ENCODE assay signal across 11 cellular contexts in genomic region chr5:143065185-143065584, GRCh38.
DNase-seq lines count a peak whose midpoint lies in the region; ATAC-seq and TF ChIP-seq lines count a peak whose summit lies in the region.
"Had no signal": no experiment of that assay in that cellular context is flagged by ENCODE, and none has a peak within 500 bp of the region (broad histone marks: within the 10 kb centered on the region; RNA-seq: fewer than 3 reads in every experiment).

No MANE protein-coding gene starts in this region.

- H3K9me3 ChIP-seq in ascending aorta: no peaks in the 10 kb centered on the region

- H3K4me3 Mint-ChIP-seq in activated CD4-positive, alpha-beta memory T cell treated with anti-CD3 and anti-CD28 coated beads for 36 hours: no peak overlapping the region
- H3K4me3 Mint-ChIP-seq in activated CD4-positive, alpha-beta memory T cell treated with anti-CD3 and anti-CD28 coated beads, Interleukin-2, amount 10 ng/mL, durations not matched to agents 7 days and 5 days: no peak overlapping the region
- H3K4me3 Mint-ChIP-seq in immature natural killer cell: no peak overlapping the region

- no peaks in the 10 kb centered on the region for H3K27me3 Mint-ChIP-seq in activated CD4-positive, alpha-beta memory T cell treated with anti-CD3 and anti-CD28 coated beads for 36 hours
- no peaks in the 10 kb centered on the region for H3K27me3 Mint-ChIP-seq in activated CD4-positive, alpha-beta memory T cell treated with anti-CD3 and anti-CD28 coated beads, Interleukin-2, amount 10 ng/mL, durations not matched to agents 7 days and 5 days
- H3K27me3 Mint-ChIP-seq in immature natural killer cell (ENCODE audit: low read depth in 3 of 3): peaks cover 0 to 6% (median 3%) of the 10 kb centered on the region in 3 donors

- POLR2A ChIA-PET in activated CD4-positive, alpha-beta memory T cell treated with anti-CD3 and anti-CD28 coated beads for 36 hours (lab: Charles Lee): no interaction called here
- POLR2A ChIA-PET in activated CD4-positive, alpha-beta memory T cell treated with anti-CD3 and anti-CD28 coated beads, Interleukin-2, amount 10 ng/mL, durations not matched to agents 7 days and 5 days (lab: Charles Lee): interaction anchor here (0.9 kb wide), 1 partner anchor 26 kb away, joined by 3 read pairs; no protein-coding TSS in a partner anchor

- intact Hi-C loops in activated CD4-positive, alpha-beta memory T cell treated with anti-CD3 and anti-CD28 coated beads for 36 hours (cut with micrococcal nuclease): loop anchor here (5.0 kb wide), 1 partner anchor 33 kb away; no protein-coding TSS in a partner anchor
- intact Hi-C loops in ascending aorta (cut with DNase I): no loop called here

- H3K27me3 ChIP-seq in ascending aorta: no peaks in the 10 kb centered on the region

- no peak overlapping the region for H3K27ac Mint-ChIP-seq in activated CD4-positive, alpha-beta memory T cell treated with anti-CD3 and anti-CD28 coated beads for 36 hours
- H3K27ac Mint-ChIP-seq in activated CD4-positive, alpha-beta memory T cell treated with anti-CD3 and anti-CD28 coated beads, Interleukin-2, amount 10 ng/mL, durations not matched to agents 7 days and 5 days: no peak overlapping the region
- peak overlapping the region in 4 of 6 donors; percentile 4 to 51 (median 23) for H3K27ac Mint-ChIP-seq in immature natural killer cell

- no peak for ATAC-seq in GM19463 (IDR thresholded peaks at IDR 0.05; ENCODE audit: unreplicated experiment)
- ATAC-seq: HepG2 had no signal

- H3K4me1 Mint-ChIP-seq in activated CD4-positive, alpha-beta memory T cell treated with anti-CD3 and anti-CD28 coated beads for 36 hours (ENCODE audit: low read depth): peaks cover 37% of the 10 kb centered on the region
- peaks cover 12% of the 10 kb centered on the region for H3K4me1 Mint-ChIP-seq in activated CD4-positive, alpha-beta memory T cell treated with anti-CD3 and anti-CD28 coated beads, Interleukin-2, amount 10 ng/mL, durations not matched to agents 7 days and 5 days
- peaks cover 8 to 38% of the 10 kb centered on the region in 2 donors for H3K4me1 Mint-ChIP-seq in immature natural killer cell

- peaks cover 21% of the 10 kb centered on the region for H3K36me3 Mint-ChIP-seq in activated CD4-positive, alpha-beta memory T cell treated with anti-CD3 and anti-CD28 coated beads for 36 hours
- peaks cover 33% of the 10 kb centered on the region for H3K36me3 Mint-ChIP-seq in activated CD4-positive, alpha-beta memory T cell treated with anti-CD3 and anti-CD28 coated beads, Interleukin-2, amount 10 ng/mL, durations not matched to agents 7 days and 5 days (ENCODE audit: low read depth)
- H3K36me3 Mint-ChIP-seq in immature natural killer cell: peaks cover 48 to 75% (median 66%) of the 10 kb centered on the region in 3 donors

- peak; percentile 43 for DNase-seq in activated CD4-positive, alpha-beta memory T cell treated with anti-CD3 and anti-CD28 coated beads for 36 hours
- DNase-seq in activated CD4-positive, alpha-beta memory T cell treated with anti-CD3 and anti-CD28 coated beads, Interleukin-2, amount 10 ng/mL, durations not matched to agents 7 days and 5 days: no peak
- DNase-seq in ascending aorta (ENCODE audit: low spot score in 2 of 2): no peak
- no peak for DNase-seq in immature natural killer cell
- no peak for DNase-seq in COR-L47 (lab: John Stamatoyannopoulos, UW)
- DNase-seq in NCI-H2227 (lab: John Stamatoyannopoulos, UW; ENCODE audit: unreplicated experiment): no peak
- DNase-seq: cortex of kidney, H7 had no signal

- H3K9me3 Mint-ChIP-seq in activated CD4-positive, alpha-beta memory T cell treated with anti-CD3 and anti-CD28 coated beads for 36 hours: no peaks in the 10 kb centered on the region
- no peaks in the 10 kb centered on the region for H3K9me3 Mint-ChIP-seq in activated CD4-positive, alpha-beta memory T cell treated with anti-CD3 and anti-CD28 coated beads, Interleukin-2, amount 10 ng/mL, durations not matched to agents 7 days and 5 days
- no peaks in the 10 kb centered on the region for H3K9me3 Mint-ChIP-seq in immature natural killer cell

- TF ChIP-seq CTCF in ascending aorta (IDR thresholded peaks at IDR 0.05): no peak

- CTCF ChIA-PET in activated CD4-positive, alpha-beta memory T cell treated with anti-CD3 and anti-CD28 coated beads for 36 hours (lab: Charles Lee): no interaction called here
- CTCF ChIA-PET in activated CD4-positive, alpha-beta memory T cell treated with anti-CD3 and anti-CD28 coated beads, Interleukin-2, amount 10 ng/mL, durations not matched to agents 7 days and 5 days (lab: Charles Lee): no interaction called here

- peaks cover 0 to 21% of the 10 kb centered on the region in 2 donors for H3K36me3 ChIP-seq in ascending aorta

- H3K27ac ChIP-seq in ascending aorta (peak overlapping the region; percentile 53), temporal lobe (ENCODE audit: low read depth, low read length) (peak overlapping the region; percentile 64)

- no peak overlapping the region for H3K4me3 ChIP-seq in ascending aorta

- H3K4me1 ChIP-seq in ascending aorta: peaks cover 4 to 37% of the 10 kb centered on the region in 2 donors

Comparison
In these comparisons a context has a peak if more than half of its experiments do, and no peak if none do; other contexts are left out.
1. H3K27ac Mint-ChIP-seq: peak in immature natural killer cell (4 of 6); none in activated CD4-positive, alpha-beta memory T cell treated with anti-CD3 and anti-CD28 coated beads for 36 hours (single experiment) and activated CD4-positive, alpha-beta memory T cell treated with anti-CD3 and anti-CD28 coated beads, Interleukin-2, amount 10 ng/mL, durations not matched to agents 7 days and 5 days (single experiment).